In the genomic region with DNA sequence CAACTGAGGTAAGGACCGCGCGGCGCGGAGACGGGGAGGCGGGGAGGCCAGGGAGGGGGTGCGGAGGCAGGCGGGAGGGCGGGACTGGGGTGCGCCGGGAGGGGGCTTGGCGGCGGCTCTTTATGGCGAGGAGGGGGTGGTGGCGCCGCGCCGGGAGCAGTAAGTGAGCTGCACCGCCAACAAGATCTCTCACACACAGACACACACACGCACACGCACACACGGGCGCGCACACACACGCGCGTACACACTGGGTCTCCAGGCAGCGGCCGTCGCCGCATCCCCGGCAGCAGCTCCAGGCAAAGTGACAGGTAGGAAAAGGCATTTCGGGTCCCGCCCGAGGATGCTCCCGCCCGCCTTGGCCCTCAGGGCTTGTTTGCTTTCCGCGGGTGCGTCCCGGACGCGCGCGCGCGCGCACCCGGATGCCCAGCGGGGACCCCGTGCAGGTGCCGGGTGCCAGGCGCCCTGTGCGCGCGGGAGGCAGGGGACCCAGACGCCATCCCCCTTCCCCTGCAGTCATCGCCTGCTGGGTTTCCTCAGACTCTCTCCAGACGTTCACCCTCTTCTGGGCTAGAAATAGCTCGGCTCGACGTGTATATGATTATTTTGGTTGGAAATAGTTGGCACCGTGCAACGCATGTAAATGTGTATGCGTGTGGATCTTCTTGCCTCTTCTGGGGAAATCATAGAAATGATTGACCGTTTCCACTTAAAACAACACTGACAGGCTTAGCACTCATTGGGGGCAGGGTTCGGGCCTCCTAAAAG, we compare ENCODE assay signal across 9 cellular contexts. TPM values are rescaled to one million over a fixed set of nuclear protein-coding genes. Genes with fewer than 3 reads are reported as not detected.
DNase-seq lines count a peak whose midpoint lies in the region; ATAC-seq and TF ChIP-seq lines count a peak whose summit lies in the region.
"Had no signal": no experiment of that assay in that cellular context is flagged by ENCODE, and none has a peak within 500 bp of the region (broad histone marks: within the 10 kb centered on the region; RNA-seq: fewer than 3 reads in every experiment).

Gene PLCB4, plus strand, starts transcription at position 192 of the 768 bp plus-strand sequence. CDS start 238,728 bp downstream, outside the sequence.

- peak within 1 kb of the TSS; percentile 59 for H3K9ac ChIP-seq in ES-I3 (ENCODE audit: low read depth, low read length)
- peak within 1 kb of the TSS; percentile 78 for H3K9ac ChIP-seq in iPS-18a (ENCODE audit: low read length)
- peak within 1 kb of the TSS; percentile 94 for H3K9ac ChIP-seq in skeletal muscle satellite cell (ENCODE audit: low read depth, low read length)

- no peaks in the 10 kb centered on the region for H3K4me1 Mint-ChIP-seq in activated CD4-positive, alpha-beta memory T cell treated with anti-CD3 and anti-CD28 coated beads, Interleukin-2, amount 10 ng/mL, durations not matched to agents 7 days and 5 days

- H3K4me1 ChIP-seq in ES-I3 (ENCODE audit: insufficient read depth, low read length) (peaks cover 30% of the 10 kb centered on the region), iPS-18a (ENCODE audit: control insufficient read depth, low read depth, low read length) (peaks cover 45% of the 10 kb centered on the region), skeletal muscle satellite cell (ENCODE audit: control insufficient read depth, insufficient read depth, low read length) (peaks cover 9% of the 10 kb centered on the region)

- H3K27me3 ChIP-seq in brain microvascular endothelial cell (replicated peaks) (no peaks in the 10 kb centered on the region), iPS-18a (ENCODE audit: control insufficient read depth, insufficient read depth, low read length) (no peaks in the 10 kb centered on the region), skeletal muscle satellite cell (ENCODE audit: control insufficient read depth, insufficient read depth, low read length) (no peaks in the 10 kb centered on the region)

- peaks cover 2% of the 10 kb centered on the region for H3K9me3 Mint-ChIP-seq in activated CD4-positive, alpha-beta memory T cell treated with anti-CD3 and anti-CD28 coated beads, Interleukin-2, amount 10 ng/mL, durations not matched to agents 7 days and 5 days

- H3K27me3 Mint-ChIP-seq in activated CD4-positive, alpha-beta memory T cell treated with anti-CD3 and anti-CD28 coated beads, Interleukin-2, amount 10 ng/mL, durations not matched to agents 7 days and 5 days = peaks cover 10% of the 10 kb centered on the region

- H3K27ac ChIP-seq in brain microvascular endothelial cell = no peak within 1 kb of the TSS
- H3K27ac ChIP-seq in iPS-18a (ENCODE audit: low read length) = no peak within 1 kb of the TSS

- H3K36me3 Mint-ChIP-seq in activated CD4-positive, alpha-beta memory T cell treated with anti-CD3 and anti-CD28 coated beads, Interleukin-2, amount 10 ng/mL, durations not matched to agents 7 days and 5 days (ENCODE audit: low read depth) = no peaks in the 10 kb centered on the region

- in situ Hi-C loops in brain microvascular endothelial cell (cut with HindIII; ENCODE audit: low pct_ligation_motif_present, low sequenced_read_pairs) = no loop called here

- H3K4me2 ChIP-seq in skeletal muscle satellite cell (ENCODE audit: low read length) = peak within 1 kb of the TSS; percentile 96

- H3K36me3 ChIP-seq in ES-I3 (ENCODE audit: insufficient read depth, low read length) = no peaks in the 10 kb centered on the region
- H3K36me3 ChIP-seq in brain microvascular endothelial cell (replicated peaks) = no peaks in the 10 kb centered on the region
- no peaks in the 10 kb centered on the region for H3K36me3 ChIP-seq in iPS-18a (ENCODE audit: control insufficient read depth, low read depth, low read length)
- H3K36me3 ChIP-seq in skeletal muscle satellite cell (ENCODE audit: insufficient read depth, low read length) = no peaks in the 10 kb centered on the region

- no peak within 1 kb of the TSS for H3K4me3 Mint-ChIP-seq in activated CD4-positive, alpha-beta memory T cell treated with anti-CD3 and anti-CD28 coated beads, Interleukin-2, amount 10 ng/mL, durations not matched to agents 7 days and 5 days

- CTCF ChIA-PET in activated CD4-positive, alpha-beta memory T cell treated with anti-CD3 and anti-CD28 coated beads, Interleukin-2, amount 10 ng/mL, durations not matched to agents 7 days and 5 days (lab: Charles Lee) = no interaction called here

- H3K9me3 ChIP-seq in ES-I3 (ENCODE audit: control insufficient read depth, insufficient read depth, low read length) = no peaks in the 10 kb centered on the region
- no peaks in the 10 kb centered on the region for H3K9me3 ChIP-seq in iPS-18a (ENCODE audit: control insufficient read depth, low read depth, low read length)
- H3K9me3 ChIP-seq in skeletal muscle satellite cell (replicated peaks; ENCODE audit: low read length) = no peaks in the 10 kb centered on the region

- H3K4me3 ChIP-seq in brain microvascular endothelial cell (ENCODE audit: low read depth, low read length) = peak within 1 kb of the TSS; percentile 80
- peak within 1 kb of the TSS; percentile 90 for H3K4me3 ChIP-seq in iPS-18a (ENCODE audit: low read length)
- H3K4me3 ChIP-seq in skeletal muscle satellite cell (ENCODE audit: low read length) = peak within 1 kb of the TSS; percentile 96

- POLR2A ChIA-PET in activated CD4-positive, alpha-beta memory T cell treated with anti-CD3 and anti-CD28 coated beads, Interleukin-2, amount 10 ng/mL, durations not matched to agents 7 days and 5 days (lab: Charles Lee) = no interaction called here

- no peak for TF ChIP-seq CTCF in brain microvascular endothelial cell (IDR thresholded peaks at IDR 0.05; ENCODE audit: low read depth, low read length, missing control alignments)

- H3K27ac Mint-ChIP-seq in activated CD4-positive, alpha-beta memory T cell treated with anti-CD3 and anti-CD28 coated beads, Interleukin-2, amount 10 ng/mL, durations not matched to agents 7 days and 5 days = no peak within 1 kb of the TSS

- ATAC-seq in HG02642 (IDR thresholded peaks at IDR 0.05; ENCODE audit: poor library complexity, unreplicated experiment) = no peak

- DNase-seq in NCI-H2196 treated with DMSO at 0.1 percent for 48 hours (lab: John Stamatoyannopoulos, UW; ENCODE audit: unreplicated experiment) (peak; percentile 48), brain microvascular endothelial cell (peak; percentile 10), NAMALWA (ENCODE audit: low spot score) (no peak)
- DNase-seq in activated CD4-positive, alpha-beta memory T cell treated with anti-CD3 and anti-CD28 coated beads, Interleukin-2, amount 10 ng/mL, durations not matched to agents 7 days and 5 days = no peak

RNA-seq across cellular contexts. Expression of gene PLCB4, which starts in this region (rescaled TPM):
- total RNA-seq in skeletal muscle satellite cell (2012; rRNA removed) = 0.76 and 3.5 TPM in 2 replicates
- total RNA-seq in activated CD4-positive, alpha-beta memory T cell treated with anti-CD3 and anti-CD28 coated beads, Interleukin-2, amount 10 ng/mL, durations not matched to agents 7 days and 5 days = not detected
- total RNA-seq: T-helper 1 cell treated with Interleukin-12 subunit alpha and Interleukin-12 subunit beta and Interleukin-4 antibody, amounts not matched to agents 30 ng/mL and 1 ng/mL, for 36 hours had no signal

Comparison
In these comparisons a context has a peak if more than half of its experiments do, and no peak if none do; other contexts are left out.
1. DNase-seq: peak in NCI-H2196 treated with DMSO at 0.1 percent for 48 hours (single experiment) and brain microvascular endothelial cell (single experiment); none in NAMALWA (single experiment) and activated CD4-positive, alpha-beta memory T cell treated with anti-CD3 and anti-CD28 coated beads, Interleukin-2, amount 10 ng/mL, durations not matched to agents 7 days and 5 days (single experiment).
2. Peak in every context shown above with its lines, with median percentiles within 50 percentile points of each other: H3K9ac ChIP-seq and H3K4me3 ChIP-seq.